ENCODE assay signal across 26 cellular contexts in genomic region chr5:174585472-174585871, GRCh38.
"Had no signal": no experiment of that assay in that cellular context is flagged by ENCODE, and none has a peak within 500 bp of the region (broad histone marks: within the 10 kb centered on the region; RNA-seq: fewer than 3 reads in every experiment).

No MANE protein-coding gene starts in this region.

- H3K36me3 ChIP-seq: stomach, suprapubic skin, thoracic aorta, thyroid gland, tibial artery, tibial nerve, transverse colon, upper lobe of left lung, upper lobe of right lung, uterus, vagina had no signal

- H3K4me3 ChIP-seq: stomach, suprapubic skin, testis, thoracic aorta, thyroid gland, tibial artery, tibial nerve, transverse colon, upper lobe of left lung, upper lobe of right lung, uterus, vagina had no signal

- H3K4me1 ChIP-seq: stomach, suprapubic skin, testis, thyroid gland, tibial artery, tibial nerve, transverse colon, upper lobe of left lung, upper lobe of right lung, uterus, vagina had no signal

- ATAC-seq: stimulated activated effector memory CD8-positive, alpha-beta T cell treated with anti-CD3 and anti-CD28 coated beads, Interleukin-12 subunit alpha, Interleukin-12 subunit beta, amount 100 ng/mL, for 72 hours; stimulated activated memory B cell treated with anti-CD40 and anti-IgM and Interleukin-4, amounts not matched to agents 10 μg/mL and 1 μg/mL and 100 μg/mL, for 72 hours; stimulated activated naive B cell treated with anti-CD40 and anti-IgM and Interleukin-4, amounts not matched to agents 10 μg/mL and 1 μg/mL and 100 μg/mL, for 72 hours; stimulated activated naive CD8-positive, alpha-beta T cell treated with anti-CD3 and anti-CD28 coated beads, Interleukin-15, amount 100 ng/mL, for 72 hours; stimulated activated naive CD8-positive, alpha-beta T cell treated with anti-CD3 and anti-CD28 coated beads, Interleukin-15, Interleukin-2, amounts not matched to agents 100 U/mL and 50 U/mL, for 24 hours; upper lobe of right lung had no signal

- DNase-seq: stimulated activated CD4-positive, alpha-beta T cell treated with anti-CD3 and anti-CD28 coated beads, Interleukin-2, amount 100 ng/mL, for 48 hours; stimulated activated CD4-positive, alpha-beta T cell treated with anti-CD3 and anti-CD28 coated beads, Interleukin-4, amount 100 ng/mL, for 1 hour; stimulated activated CD4-positive, alpha-beta T cell treated with anti-CD3 and anti-CD28 coated beads, Interleukin-4, amount 100 ng/mL, for 24 hours; stimulated activated CD4-positive, alpha-beta T cell treated with anti-CD3 and anti-CD28 coated beads, Interleukin-4, amount 100 ng/mL, for 4 hours; stimulated activated CD8-positive, alpha-beta memory T cell treated with anti-CD3 and anti-CD28 coated beads, Interleukin-4, amount 100 ng/mL, for 48 hours; stimulated activated naive B cell treated with anti-CD40 and anti-IgM and Interleukin-4, amounts not matched to agents 10 μg/mL and 1 μg/mL and 100 μg/mL, for 72 hours; stimulated activated naive CD4-positive, alpha-beta T cell; stimulated activated naive CD4-positive, alpha-beta T cell treated with Interleukin-2 at 50 U/mL for 16 hours; stimulated activated naive CD8-positive, alpha-beta T cell treated with anti-CD3 and anti-CD28 coated beads, Interleukin-15, amount 100 ng/mL, for 72 hours; stimulated activated naive CD8-positive, alpha-beta T cell treated with anti-CD3 and anti-CD28 coated beads, Interleukin-15, Interleukin-2, amounts not matched to agents 100 U/mL and 50 U/mL, for 24 hours; stomach; substantia nigra; testis; thyroid gland; tibial artery; transverse colon; upper lobe of left lung; upper lobe of right lung; uterus had no signal

- H3K9me3 ChIP-seq: suprapubic skin, testis, thoracic aorta, thyroid gland, tibial artery, upper lobe of left lung, upper lobe of right lung, uterus, vagina had no signal

- H3K27ac ChIP-seq: stomach, suprapubic skin, testis, thoracic aorta, thyroid gland, tibial artery, tibial nerve, transverse colon, upper lobe of left lung, upper lobe of right lung, uterus, vagina had no signal

- H3K27me3 ChIP-seq: testis, thyroid gland, upper lobe of left lung, uterus, vagina had no signal

- FAIRE-seq: urothelium cell line had no signal
